26 cellular contexts compared by ENCODE assay signal in genomic region chr14:48275301-48275700, GRCh38.
DNase-seq lines count a peak whose midpoint lies in the region; ATAC-seq and FAIRE-seq lines count a peak whose summit lies in the region.
"Had no signal": no experiment of that assay in that cellular context is flagged by ENCODE, and none has a peak within 500 bp of the region (broad histone marks: within the 10 kb centered on the region; RNA-seq: fewer than 3 reads in every experiment).

No MANE protein-coding gene starts in this region.

- DNase-seq in G401 (ENCODE audit: low spot score) (peak; percentile 3), SK-MEL-5 (ENCODE audit: low read depth, low spot score) (peak; percentile 91), frontal cortex (ENCODE audit: low spot score in 2 of 2) (peak; percentile 4 to 6), putamen (ENCODE audit: low spot score) (peak; percentile 66), NCI-H1930 (lab: John Stamatoyannopoulos, UW) (no peak), amniotic stem cell (lab: John Stamatoyannopoulos, UW) (no peak), GM19239 (ENCODE audit: insufficient read length, low spot score) (no peak)
- DNase-seq: activated CD4-positive, alpha-beta T cell treated with anti-CD3 and anti-CD28 coated beads for 1 hour; activated CD8-positive, alpha-beta T cell treated with anti-CD3 and anti-CD28 coated beads for 36 hours; activated T-cell treated with anti-CD3 and anti-CD28 coated beads for 4 hours; adrenal gland; DND-41; foreskin fibroblast; KBM-7; NCI-H1436; NCI-H526; retina; stimulated activated CD4-positive, alpha-beta T cell treated with anti-CD3 and anti-CD28 coated beads, Interleukin-12 subunit alpha, Interleukin-12 subunit beta, amount 100 ng/mL, for 4 hours; stimulated activated CD4-positive, alpha-beta T cell treated with anti-CD3 and anti-CD28 coated beads, Interleukin-4, amount 100 ng/mL, for 4 hours; stimulated activated naive CD4-positive, alpha-beta T cell treated with Interleukin-2 at 50 U/mL for 16 hours; thyroid gland had no signal

- no peak for ATAC-seq in GM18861 (IDR thresholded peaks at IDR 0.05; ENCODE audit: unreplicated experiment)
- ATAC-seq: activated CD8-positive, alpha-beta T cell treated with anti-CD3 and anti-CD28 coated beads for 36 hours; GM12878 had no signal

- in situ Hi-C loops in G401 (cut with HindIII; ENCODE audit: low sequenced_read_pairs) = no loop called here
- in situ Hi-C loops in SK-MEL-5 (cut with HindIII; ENCODE audit: low pct_unique_long_range_greater_than_20kb, low sequenced_read_pairs) = no loop called here

- FAIRE-seq in frontal cortex (lab: Jason Lieb, UNC) (peak; percentile 31), GM19239 (lab: Jason Lieb, UNC) (no peak)
- FAIRE-seq: GM12878, H54, HTR-8/SVneo, islet of Langerhans had no signal

Comparison
In these comparisons a context has a peak if more than half of its experiments do, and no peak if none do; other contexts are left out.
1. DNase-seq: peak in G401 (single experiment), SK-MEL-5 (single experiment), frontal cortex (2 of 2) and putamen (single experiment); none in NCI-H1930 (0 of 2), amniotic stem cell (single experiment) and GM19239 (single experiment).